In genomic region chr1:159012495-159012894, GRCh38 we compare ENCODE assay signal across 1 cellular context.
TF ChIP-seq lines count a peak whose summit lies in the region.

No MANE protein-coding gene starts in this region.

TF ChIP-seq in SK-N-SH treated with all-trans-retinoic acid at 6 μM for 48 hours, 23 proteins besides CTCF, POLR2A, EP300 and RAD21 (continued from another document):
- TF ChIP-seq PATZ1 (CRISPR knock-in tag; IDR thresholded peaks at IDR 0.05; ENCODE audit: borderline replicate concordance): no peak
- no peak for TF ChIP-seq ZNF8 (CRISPR knock-in tag; IDR thresholded peaks at IDR 0.05)
- TF ChIP-seq ZFP3 (CRISPR knock-in tag; IDR thresholded peaks at IDR 0.05): no peak
- no peak for TF ChIP-seq ZNF70 (CRISPR knock-in tag; IDR thresholded peaks at IDR 0.05)
- TF ChIP-seq ISL1 (CRISPR knock-in tag; IDR thresholded peaks at IDR 0.05): no peak
